In genomic region chr3:194682651-194683310, GRCh38 we compare ENCODE assay signal across 1 cellular context.
TF ChIP-seq lines count a peak whose summit lies in the region.

No MANE protein-coding gene starts in this region.

TF ChIP-seq in K562, 482 proteins besides CTCF, POLR2A, EP300 and RAD21 (continued from another document and continues in another):
- TF ChIP-seq, protein P1, sequence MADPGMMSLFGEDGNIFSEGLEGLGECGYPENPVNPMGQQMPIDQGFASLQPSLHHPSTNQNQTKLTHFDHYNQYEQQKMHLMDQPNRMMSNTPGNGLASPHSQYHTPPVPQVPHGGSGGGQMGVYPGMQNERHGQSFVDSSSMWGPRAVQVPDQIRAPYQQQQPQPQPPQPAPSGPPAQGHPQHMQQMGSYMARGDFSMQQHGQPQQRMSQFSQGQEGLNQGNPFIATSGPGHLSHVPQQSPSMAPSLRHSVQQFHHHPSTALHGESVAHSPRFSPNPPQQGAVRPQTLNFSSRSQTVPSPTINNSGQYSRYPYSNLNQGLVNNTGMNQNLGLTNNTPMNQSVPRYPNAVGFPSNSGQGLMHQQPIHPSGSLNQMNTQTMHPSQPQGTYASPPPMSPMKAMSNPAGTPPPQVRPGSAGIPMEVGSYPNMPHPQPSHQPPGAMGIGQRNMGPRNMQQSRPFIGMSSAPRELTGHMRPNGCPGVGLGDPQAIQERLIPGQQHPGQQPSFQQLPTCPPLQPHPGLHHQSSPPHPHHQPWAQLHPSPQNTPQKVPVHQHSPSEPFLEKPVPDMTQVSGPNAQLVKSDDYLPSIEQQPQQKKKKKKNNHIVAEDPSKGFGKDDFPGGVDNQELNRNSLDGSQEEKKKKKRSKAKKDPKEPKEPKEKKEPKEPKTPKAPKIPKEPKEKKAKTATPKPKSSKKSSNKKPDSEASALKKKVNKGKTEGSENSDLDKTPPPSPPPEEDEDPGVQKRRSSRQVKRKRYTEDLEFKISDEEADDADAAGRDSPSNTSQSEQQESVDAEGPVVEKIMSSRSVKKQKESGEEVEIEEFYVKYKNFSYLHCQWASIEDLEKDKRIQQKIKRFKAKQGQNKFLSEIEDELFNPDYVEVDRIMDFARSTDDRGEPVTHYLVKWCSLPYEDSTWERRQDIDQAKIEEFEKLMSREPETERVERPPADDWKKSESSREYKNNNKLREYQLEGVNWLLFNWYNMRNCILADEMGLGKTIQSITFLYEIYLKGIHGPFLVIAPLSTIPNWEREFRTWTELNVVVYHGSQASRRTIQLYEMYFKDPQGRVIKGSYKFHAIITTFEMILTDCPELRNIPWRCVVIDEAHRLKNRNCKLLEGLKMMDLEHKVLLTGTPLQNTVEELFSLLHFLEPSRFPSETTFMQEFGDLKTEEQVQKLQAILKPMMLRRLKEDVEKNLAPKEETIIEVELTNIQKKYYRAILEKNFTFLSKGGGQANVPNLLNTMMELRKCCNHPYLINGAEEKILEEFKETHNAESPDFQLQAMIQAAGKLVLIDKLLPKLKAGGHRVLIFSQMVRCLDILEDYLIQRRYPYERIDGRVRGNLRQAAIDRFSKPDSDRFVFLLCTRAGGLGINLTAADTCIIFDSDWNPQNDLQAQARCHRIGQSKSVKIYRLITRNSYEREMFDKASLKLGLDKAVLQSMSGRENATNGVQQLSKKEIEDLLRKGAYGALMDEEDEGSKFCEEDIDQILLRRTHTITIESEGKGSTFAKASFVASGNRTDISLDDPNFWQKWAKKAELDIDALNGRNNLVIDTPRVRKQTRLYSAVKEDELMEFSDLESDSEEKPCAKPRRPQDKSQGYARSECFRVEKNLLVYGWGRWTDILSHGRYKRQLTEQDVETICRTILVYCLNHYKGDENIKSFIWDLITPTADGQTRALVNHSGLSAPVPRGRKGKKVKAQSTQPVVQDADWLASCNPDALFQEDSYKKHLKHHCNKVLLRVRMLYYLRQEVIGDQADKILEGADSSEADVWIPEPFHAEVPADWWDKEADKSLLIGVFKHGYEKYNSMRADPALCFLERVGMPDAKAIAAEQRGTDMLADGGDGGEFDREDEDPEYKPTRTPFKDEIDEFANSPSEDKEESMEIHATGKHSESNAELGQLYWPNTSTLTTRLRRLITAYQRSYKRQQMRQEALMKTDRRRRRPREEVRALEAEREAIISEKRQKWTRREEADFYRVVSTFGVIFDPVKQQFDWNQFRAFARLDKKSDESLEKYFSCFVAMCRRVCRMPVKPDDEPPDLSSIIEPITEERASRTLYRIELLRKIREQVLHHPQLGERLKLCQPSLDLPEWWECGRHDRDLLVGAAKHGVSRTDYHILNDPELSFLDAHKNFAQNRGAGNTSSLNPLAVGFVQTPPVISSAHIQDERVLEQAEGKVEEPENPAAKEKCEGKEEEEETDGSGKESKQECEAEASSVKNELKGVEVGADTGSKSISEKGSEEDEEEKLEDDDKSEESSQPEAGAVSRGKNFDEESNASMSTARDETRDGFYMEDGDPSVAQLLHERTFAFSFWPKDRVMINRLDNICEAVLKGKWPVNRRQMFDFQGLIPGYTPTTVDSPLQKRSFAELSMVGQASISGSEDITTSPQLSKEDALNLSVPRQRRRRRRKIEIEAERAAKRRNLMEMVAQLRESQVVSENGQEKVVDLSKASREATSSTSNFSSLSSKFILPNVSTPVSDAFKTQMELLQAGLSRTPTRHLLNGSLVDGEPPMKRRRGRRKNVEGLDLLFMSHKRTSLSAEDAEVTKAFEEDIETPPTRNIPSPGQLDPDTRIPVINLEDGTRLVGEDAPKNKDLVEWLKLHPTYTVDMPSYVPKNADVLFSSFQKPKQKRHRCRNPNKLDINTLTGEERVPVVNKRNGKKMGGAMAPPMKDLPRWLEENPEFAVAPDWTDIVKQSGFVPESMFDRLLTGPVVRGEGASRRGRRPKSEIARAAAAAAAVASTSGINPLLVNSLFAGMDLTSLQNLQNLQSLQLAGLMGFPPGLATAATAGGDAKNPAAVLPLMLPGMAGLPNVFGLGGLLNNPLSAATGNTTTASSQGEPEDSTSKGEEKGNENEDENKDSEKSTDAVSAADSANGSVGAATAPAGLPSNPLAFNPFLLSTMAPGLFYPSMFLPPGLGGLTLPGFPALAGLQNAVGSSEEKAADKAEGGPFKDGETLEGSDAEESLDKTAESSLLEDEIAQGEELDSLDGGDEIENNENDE (IDR thresholded peaks at IDR 0.05; ENCODE audit: low read depth, low read length): no peak
- TF ChIP-seq NR2F6 (CRISPR knock-in tag; IDR thresholded peaks at IDR 0.05) (no peak), YBX1 (IDR thresholded peaks at IDR 0.05) (no peak), ZBTB8A (IDR thresholded peaks at IDR 0.05; ENCODE audit: partially characterized antibody) (no peak), ZNF583 (CRISPR knock-in tag; IDR thresholded peaks at IDR 0.05) (no peak), ZSCAN29 (IDR thresholded peaks at IDR 0.05) (no peak), CTBP1 (IDR thresholded peaks at IDR 0.05; ENCODE audit: borderline replicate concordance) (no peak; the same call in 1 of the 2 replicates), ZNF551 (CRISPR knock-in tag; IDR thresholded peaks at IDR 0.05) (no peak), ETV5 (CRISPR knock-in tag; IDR thresholded peaks at IDR 0.05; ENCODE audit: low read depth) (no peak), MEF2D (tag; conservative IDR thresholded peaks at IDR 0.05; ENCODE audit: low read depth) (no peak), MYNN (IDR thresholded peaks at IDR 0.05) (no peak), MYNN (CRISPR knock-in tag; IDR thresholded peaks at IDR 0.05) (no peak), NFXL1 (CRISPR knock-in tag; IDR thresholded peaks at IDR 0.05) (no peak), ZNF764 (CRISPR knock-in tag; IDR thresholded peaks at IDR 0.05; ENCODE audit: low read depth) (no peak), TBL1XR1 (IDR thresholded peaks at IDR 0.05; ENCODE audit: low read length in 2 of 2) (no peak), ATF4 (CRISPR knock-in tag; IDR thresholded peaks at IDR 0.05) (no peak), RBM34 (IDR thresholded peaks at IDR 0.05; ENCODE audit: borderline replicate concordance, insufficient read depth, low read length) (no peak), KDM2B (CRISPR knock-in tag; IDR thresholded peaks at IDR 0.05) (no peak), MCM7 (IDR thresholded peaks at IDR 0.05) (no peak), ZBTB1 (CRISPR knock-in tag; IDR thresholded peaks at IDR 0.05; ENCODE audit: borderline replicate concordance, low read depth) (no peak), SIX5 (IDR thresholded peaks at IDR 0.05; ENCODE audit: borderline replicate concordance in 1 of 2, insufficient read depth in 1 of 2, low read depth in 1 of 2, low read length in 2 of 2) (no peak), TAL1 (IDR thresholded peaks at IDR 0.05) (no peak), SP2 (IDR thresholded peaks at IDR 0.05; ENCODE audit: extremely low read depth, low read depth, low read length, poor library complexity, severe bottlenecking) (no peak), FOXK1 (CRISPR knock-in tag; IDR thresholded peaks at IDR 0.05; ENCODE audit: borderline replicate concordance) (peak; percentile 74; the same call in 1 of the 2 replicates), THRA (IDR thresholded peaks at IDR 0.05) (no peak), ZFP36 (IDR thresholded peaks at IDR 0.05; ENCODE audit: low read depth, low read length, partially characterized antibody) (peak; percentile 16), ETS1 (conservative IDR thresholded peaks at IDR 0.05; ENCODE audit: control insufficient read depth, low read depth, low read length) (no peak), NFIX (CRISPR knock-in tag; IDR thresholded peaks at IDR 0.05; ENCODE audit: low read depth) (no peak), RHOXF2B (CRISPR knock-in tag; conservative IDR thresholded peaks at IDR 0.05) (no peak), PURB (CRISPR knock-in tag; IDR thresholded peaks at IDR 0.05; ENCODE audit: low read depth) (no peak), BDP1 (IDR thresholded peaks at IDR 0.05; ENCODE audit: insufficient read depth, insufficient read length) (no peak), PYGO2 (tag; IDR thresholded peaks at IDR 0.05) (no peak), HNRNPLL (IDR thresholded peaks at IDR 0.05; ENCODE audit: low read depth, low read length, poor library complexity, severe bottlenecking) (no peak), ZNF76 (CRISPR knock-in tag; IDR thresholded peaks at IDR 0.05; ENCODE audit: borderline replicate concordance) (no peak), ETV6 (IDR thresholded peaks at IDR 0.05; ENCODE audit: borderline replicate concordance in 1 of 2, low read depth in 2 of 2, low read length in 1 of 2) (no peak), ETV6 (CRISPR knock-in tag; IDR thresholded peaks at IDR 0.05; ENCODE audit: borderline replicate concordance) (no peak), ETV1 (tag; conservative IDR thresholded peaks at IDR 0.05; ENCODE audit: low read depth) (no peak), JUND (IDR thresholded peaks at IDR 0.05; ENCODE audit: borderline replicate concordance, low read depth, low read length) (peak; percentile 66), JUND (tag; IDR thresholded peaks at IDR 0.05; ENCODE audit: borderline replicate concordance, low read depth, low read length) (peak; percentile 77; the same call in 2 of the 3 replicates), SOX6 (IDR thresholded peaks at IDR 0.05) (no peak; the same call in 1 of the 2 replicates), SUPT5H (IDR thresholded peaks at IDR 0.05) (no peak), CTCFL (IDR thresholded peaks at IDR 0.05; ENCODE audit: borderline replicate concordance, insufficient read depth, low read depth, low read length, poor library complexity, severe bottlenecking) (peak; percentile 39), HES1 (IDR thresholded peaks at IDR 0.05; ENCODE audit: low read depth) (peak; percentile 65; the same call in 1 of the 2 replicates)
- TF ChIP-seq, protein P2, sequence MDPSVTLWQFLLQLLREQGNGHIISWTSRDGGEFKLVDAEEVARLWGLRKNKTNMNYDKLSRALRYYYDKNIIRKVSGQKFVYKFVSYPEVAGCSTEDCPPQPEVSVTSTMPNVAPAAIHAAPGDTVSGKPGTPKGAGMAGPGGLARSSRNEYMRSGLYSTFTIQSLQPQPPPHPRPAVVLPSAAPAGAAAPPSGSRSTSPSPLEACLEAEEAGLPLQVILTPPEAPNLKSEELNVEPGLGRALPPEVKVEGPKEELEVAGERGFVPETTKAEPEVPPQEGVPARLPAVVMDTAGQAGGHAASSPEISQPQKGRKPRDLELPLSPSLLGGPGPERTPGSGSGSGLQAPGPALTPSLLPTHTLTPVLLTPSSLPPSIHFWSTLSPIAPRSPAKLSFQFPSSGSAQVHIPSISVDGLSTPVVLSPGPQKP (CRISPR knock-in tag; IDR thresholded peaks at IDR 0.05): no peak
- TF ChIP-seq, protein P3, sequence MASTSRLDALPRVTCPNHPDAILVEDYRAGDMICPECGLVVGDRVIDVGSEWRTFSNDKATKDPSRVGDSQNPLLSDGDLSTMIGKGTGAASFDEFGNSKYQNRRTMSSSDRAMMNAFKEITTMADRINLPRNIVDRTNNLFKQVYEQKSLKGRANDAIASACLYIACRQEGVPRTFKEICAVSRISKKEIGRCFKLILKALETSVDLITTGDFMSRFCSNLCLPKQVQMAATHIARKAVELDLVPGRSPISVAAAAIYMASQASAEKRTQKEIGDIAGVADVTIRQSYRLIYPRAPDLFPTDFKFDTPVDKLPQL (IDR thresholded peaks at IDR 0.05; ENCODE audit: extremely low read depth, insufficient read length): no peak
